In the genomic region with DNA sequence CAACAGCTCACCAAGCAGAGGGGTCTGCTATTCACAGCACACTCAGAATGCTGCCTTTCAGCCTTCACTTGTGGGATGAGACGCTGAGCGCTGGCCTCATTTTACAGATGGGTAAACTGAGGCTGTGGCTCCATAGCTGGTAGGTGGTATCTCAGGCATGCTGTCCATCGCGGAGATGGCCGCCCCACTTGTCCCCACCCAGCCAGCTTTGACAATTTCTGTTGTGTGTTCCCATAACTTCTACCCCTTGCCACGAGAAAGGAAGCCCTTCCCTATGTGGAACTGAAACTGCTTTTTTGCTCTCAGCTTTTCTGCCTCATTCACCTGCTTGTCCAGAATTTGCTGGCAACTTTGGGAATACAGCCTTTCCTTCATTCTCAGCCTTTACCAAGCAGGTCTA, we compare ENCODE assay signal across 1 cellular context.
TF ChIP-seq lines count a peak whose summit lies in the region.

No MANE protein-coding gene starts in this region.

TF ChIP-seq in HEK293, 187 proteins besides CTCF, POLR2A, EP300 and RAD21 (continued from another document):
- peak; percentile 58; the same call in 1 of the 2 replicates for TF ChIP-seq PRDM4 (tag by site-specific recombination; IDR thresholded peaks at IDR 0.05)
TF ChIP-seq in HEK293: peak in this region for 1.
